Comparison of ENCODE assay signal across 16 cellular contexts in genomic region chr12:69885656-69886055, GRCh38.
DNase-seq lines count a peak whose midpoint lies in the region; ATAC-seq lines count a peak whose summit lies in the region.
"Had no signal": no experiment of that assay in that cellular context is flagged by ENCODE, and none has a peak within 500 bp of the region (broad histone marks: within the 10 kb centered on the region; RNA-seq: fewer than 3 reads in every experiment).

No MANE protein-coding gene starts in this region.

- DNase-seq in OCI-M1 (lab: John Stamatoyannopoulos, UW) (peak; percentile 50), NCI-H1092 treated with DMSO at 0.1 percent for 48 hours (lab: John Stamatoyannopoulos, UW) (no peak), epidermal melanocyte (ENCODE audit: insufficient read length, low spot score) (no peak)
- DNase-seq: activated CD4-positive, alpha-beta T cell treated with anti-CD3 and anti-CD28 coated beads, Interleukin-2, amount 50 U/mL, for 4 hours; activated naive CD4-positive, alpha-beta T cell; Calu3; esophagus squamous epithelium; NCI-H146; NCI-H82; stimulated activated CD4-positive, alpha-beta T cell treated with anti-CD3 and anti-CD28 coated beads, Interleukin-12 subunit alpha, Interleukin-12 subunit beta, amount 100 ng/mL, for 4 hours had no signal

- peak; percentile 77 for ATAC-seq in GM18519 (IDR thresholded peaks at IDR 0.05; ENCODE audit: low FRiP score, unreplicated experiment)
- peak; percentile 36 for ATAC-seq in GM21423 (IDR thresholded peaks at IDR 0.05; ENCODE audit: unreplicated experiment)
- peak; percentile 50 for ATAC-seq in HG03442 (IDR thresholded peaks at IDR 0.05; ENCODE audit: unreplicated experiment)
- ATAC-seq in GM19395 (IDR thresholded peaks at IDR 0.05; ENCODE audit: unreplicated experiment), result no peak
- ATAC-seq: Right ventricle myocardium inferior; stimulated activated effector memory CD8-positive, alpha-beta T cell treated with anti-CD3 and anti-CD28 coated beads, Interleukin-12 subunit alpha, Interleukin-12 subunit beta, amount 100 ng/mL, for 72 hours had no signal
